15 cellular contexts compared by ENCODE assay signal in genomic region chr10:24215193-24215592, GRCh38. TPM values are rescaled to one million over a fixed set of nuclear protein-coding genes. Genes with fewer than 3 reads are reported as not detected.
DNase-seq lines count a peak whose midpoint lies in the region; ATAC-seq and TF ChIP-seq lines count a peak whose summit lies in the region.
"Had no signal": no experiment of that assay in that cellular context is flagged by ENCODE, and none has a peak within 500 bp of the region (broad histone marks: within the 10 kb centered on the region; RNA-seq: fewer than 3 reads in every experiment).

No MANE protein-coding gene starts in this region.

- H3K9me3 ChIP-seq in HUES48 (ENCODE audit: control insufficient read depth, insufficient read depth, low read length) (no peaks in the 10 kb centered on the region), esophagus squamous epithelium (no peaks in the 10 kb centered on the region), left lung (no peaks in the 10 kb centered on the region), skeletal muscle tissue (ENCODE audit: control insufficient read depth in 3 of 3, low read length in 3 of 3) (no peaks in the 10 kb centered on the region), H9 (ENCODE audit: control insufficient read depth, low read depth, low read length) (no peaks in the 10 kb centered on the region)

- H2AK5ac ChIP-seq in H9 (ENCODE audit: insufficient read length, low read length) = no peak overlapping the region

- H4K20me1 ChIP-seq in H9 (ENCODE audit: control insufficient read depth, insufficient read depth, insufficient read length) = no peaks in the 10 kb centered on the region

- peak; percentile 73 for ATAC-seq in left lung
- no peak for ATAC-seq in HG02981 (IDR thresholded peaks at IDR 0.05; ENCODE audit: unreplicated experiment)

- no peaks in the 10 kb centered on the region for H3K23me2 ChIP-seq in H9 (ENCODE audit: insufficient read length, low read depth, low read length, poor library complexity, severe bottlenecking)

- H3K79me2 ChIP-seq in H9 (ENCODE audit: insufficient read depth, low read length) = peaks cover 2% of the 10 kb centered on the region; the same call in 1 of the 2 replicates

- TF ChIP-seq CTCF in esophagus squamous epithelium (IDR thresholded peaks at IDR 0.05) (no peak), left lung (IDR thresholded peaks at IDR 0.05) (no peak), H9 (conservative IDR thresholded peaks at IDR 0.05) (no peak)

- H3K56ac ChIP-seq in H9 (ENCODE audit: insufficient read length, low read depth, low read length) = no peak overlapping the region

- DNase-seq in esophagus squamous epithelium (lab: John Stamatoyannopoulos, UW) = no peak
- DNase-seq in left lung = no peak
- no peak for DNase-seq in H9
- DNase-seq in HuH-7.5 (ENCODE audit: low spot score) = no peak
- DNase-seq in activated CD4-positive, alpha-beta T cell treated with anti-CD3 and anti-CD28 coated beads, Interleukin-2, amount 10 ng/mL, durations not matched to agents 7 days and 5 days = no peak
- DNase-seq: activated CD4-positive, alpha-beta T cell treated with anti-CD3 and anti-CD28 coated beads for 1 hour; Karpas-422; NCI-H82; nucleus accumbens; RPMI8226 had no signal

- no peak overlapping the region for H2AFZ ChIP-seq in H9 (ENCODE audit: low read length)

- H3K27me3 Mint-ChIP-seq in H9 (ENCODE audit: low read depth) = no peaks in the 10 kb centered on the region
- H3K27me3 Mint-ChIP-seq in activated CD4-positive, alpha-beta T cell treated with anti-CD3 and anti-CD28 coated beads, Interleukin-2, amount 10 ng/mL, durations not matched to agents 7 days and 5 days = peaks cover 3% of the 10 kb centered on the region

- H3K9ac ChIP-seq in HUES48 (ENCODE audit: low read depth, low read length) (no peak overlapping the region), skeletal muscle tissue (ENCODE audit: low read depth in 1 of 3, low read length in 3 of 3) (peak overlapping the region; percentile 42 to 83 (median 68)), H9 (ENCODE audit: extremely low read depth, insufficient read length, low read length) (no peak overlapping the region)

- H2BK12ac ChIP-seq in H9 (ENCODE audit: insufficient read length, low read depth, low read length) = no peak overlapping the region

- H3K9me3 Mint-ChIP-seq in H9 = peaks cover 2 to 3% of the 10 kb centered on the region in 2 experiments; a peak in 4 of 5 replicates
- H3K9me3 Mint-ChIP-seq in activated CD4-positive, alpha-beta T cell treated with anti-CD3 and anti-CD28 coated beads, Interleukin-2, amount 10 ng/mL, durations not matched to agents 7 days and 5 days = peaks cover 2% of the 10 kb centered on the region
- H3K9me3 Mint-ChIP-seq: dendritic cell treated with granulocyte-macrophage colony-stimulating factor and Interleukin-4, amounts not matched to agents 40 ng/mL and 50 ng/mL, for 4 days; T-helper 1 cell treated with Interleukin-12 subunit alpha and Interleukin-12 subunit beta and Interleukin-4 antibody, amounts not matched to agents 30 μg/mL and 1 μg/mL, for 36 hours had no signal

- no peak overlapping the region for H3K4me2 ChIP-seq in H9 (ENCODE audit: insufficient read depth, insufficient read length, low read length)

- H3T11ph ChIP-seq in H9 (ENCODE audit: low read length) = no peak overlapping the region

- H3K18ac ChIP-seq in H9 (ENCODE audit: insufficient read length, low read depth, low read length) = no peak overlapping the region

- peak in 1 of 4 donors; percentile 28 for TF ChIP-seq POLR2A in esophagus squamous epithelium (IDR thresholded peaks at IDR 0.05)

- intact Hi-C loops in esophagus squamous epithelium (cut with DNase I) (no loop called here), left lung (cut with DNase I) (no loop called here)

- no peak overlapping the region; a peak in 1 of 7 replicates for H3K27ac Mint-ChIP-seq in H9
- no peak overlapping the region for H3K27ac Mint-ChIP-seq in activated CD4-positive, alpha-beta T cell treated with anti-CD3 and anti-CD28 coated beads, Interleukin-2, amount 10 ng/mL, durations not matched to agents 7 days and 5 days
- H3K27ac Mint-ChIP-seq: dendritic cell treated with granulocyte-macrophage colony-stimulating factor and Interleukin-4, amounts not matched to agents 40 ng/mL and 50 ng/mL, for 4 days; T-helper 1 cell treated with Interleukin-12 subunit alpha and Interleukin-12 subunit beta and Interleukin-4 antibody, amounts not matched to agents 30 μg/mL and 1 μg/mL, for 36 hours had no signal

- no peak overlapping the region for H4K91ac ChIP-seq in H9 (ENCODE audit: insufficient read length, low read depth, low read length)

- H3K4me1 ChIP-seq in HUES48 (ENCODE audit: control insufficient read depth, insufficient read depth, low read length) (peaks cover 31% of the 10 kb centered on the region), esophagus squamous epithelium (peaks cover 17 to 66% (median 21%) of the 10 kb centered on the region in 3 donors), left lung (peaks cover 0 to 14% of the 10 kb centered on the region in 2 donors), skeletal muscle tissue (ENCODE audit: control insufficient read depth in 3 of 3, insufficient read depth in 3 of 3, low read length in 3 of 3) (peaks cover 49 to 57% (median 53%) of the 10 kb centered on the region in 3 donors), H9 (ENCODE audit: insufficient read depth, low read length) (peaks cover 11% of the 10 kb centered on the region)

- no peak overlapping the region for H4K8ac ChIP-seq in H9 (replicated peaks; ENCODE audit: insufficient read length, low read depth, low read length)

- H3K14ac ChIP-seq in H9 (ENCODE audit: insufficient read depth, low read length) = no peak overlapping the region

- no peak overlapping the region for H2BK20ac ChIP-seq in H9 (ENCODE audit: low read depth, low read length, poor library complexity, severe bottlenecking)

- H3K36me3 Mint-ChIP-seq in H9 (ENCODE audit: insufficient read depth in 1 of 3, low read depth in 3 of 3) = peaks cover 8 to 20% (median 16%) of the 10 kb centered on the region in 3 experiments; a peak in 6 of 7 replicates
- no peaks in the 10 kb centered on the region for H3K36me3 Mint-ChIP-seq in activated CD4-positive, alpha-beta T cell treated with anti-CD3 and anti-CD28 coated beads, Interleukin-2, amount 10 ng/mL, durations not matched to agents 7 days and 5 days (ENCODE audit: low read depth)

- H3K27me3 ChIP-seq in HUES48 (ENCODE audit: control insufficient read depth, insufficient read depth, low read length) (no peaks in the 10 kb centered on the region), esophagus squamous epithelium (no peaks in the 10 kb centered on the region), left lung (peaks cover 0 to 7% of the 10 kb centered on the region in 2 donors), skeletal muscle tissue (ENCODE audit: control insufficient read depth in 3 of 3, insufficient read depth in 3 of 3, low read length in 3 of 3) (no peaks in the 10 kb centered on the region), H9 (ENCODE audit: insufficient read depth, low read length) (no peaks in the 10 kb centered on the region)

- WGBS in esophagus squamous epithelium, 2 donors = 23 to 28% methylated on average over 4 of the region's 4 CpGs
- WGBS in H9 (ENCODE audit: extremely low coverage, insufficient read length, low lambda C conversion rate) = no CpG with 5 or more reads among the region's 4 CpGs

- no peak overlapping the region for H2BK15ac ChIP-seq in H9 (ENCODE audit: low read depth, low read length)

- H3K27ac ChIP-seq in HUES48 (ENCODE audit: low read depth, low read length) (peak overlapping the region; percentile 22), esophagus squamous epithelium (peak overlapping the region; percentile 83 to 87 (median 84)), left lung (peak overlapping the region; percentile 26 to 38), skeletal muscle tissue (ENCODE audit: low read depth, low read length) (peak overlapping the region; percentile 75), H9 (ENCODE audit: insufficient read length, low read depth, low read length) (no peak overlapping the region)

- CTCF ChIA-PET in activated CD4-positive, alpha-beta T cell treated with anti-CD3 and anti-CD28 coated beads, Interleukin-2, amount 10 ng/mL, durations not matched to agents 7 days and 5 days (lab: Charles Lee) = no interaction called here

- no peak overlapping the region for H3K4ac ChIP-seq in H9 (ENCODE audit: low read depth, low read length)

- H2BK120ac ChIP-seq in H9 (ENCODE audit: low read depth, low read length, poor library complexity, severe bottlenecking) = no peak overlapping the region

- H3K36me3 ChIP-seq in HUES48 (ENCODE audit: control insufficient read depth, insufficient read depth, low read length) (peaks cover 7% of the 10 kb centered on the region), esophagus squamous epithelium (peaks cover 0 to 15% (median 0%) of the 10 kb centered on the region in 3 donors), left lung (no peaks in the 10 kb centered on the region), skeletal muscle tissue (ENCODE audit: control insufficient read depth in 3 of 3, insufficient read depth in 3 of 3, low read length in 3 of 3) (peaks cover 6 to 8% (median 8%) of the 10 kb centered on the region in 3 donors)

- H4K5ac ChIP-seq in H9 (ENCODE audit: insufficient read length, low read depth, low read length) = no peak overlapping the region

- no peak overlapping the region for H3K4me3 Mint-ChIP-seq in H9
- H3K4me3 Mint-ChIP-seq in activated CD4-positive, alpha-beta T cell treated with anti-CD3 and anti-CD28 coated beads, Interleukin-2, amount 10 ng/mL, durations not matched to agents 7 days and 5 days = no peak overlapping the region
- H3K4me3 Mint-ChIP-seq: dendritic cell treated with granulocyte-macrophage colony-stimulating factor and Interleukin-4, amounts not matched to agents 40 ng/mL and 50 ng/mL, for 4 days; T-helper 1 cell treated with Interleukin-12 subunit alpha and Interleukin-12 subunit beta and Interleukin-4 antibody, amounts not matched to agents 30 μg/mL and 1 μg/mL, for 36 hours had no signal

- no peak overlapping the region for H2BK5ac ChIP-seq in H9 (ENCODE audit: insufficient read length, low read length)

- no peak overlapping the region for H3K4me3 ChIP-seq in HUES48 (ENCODE audit: low read depth, low read length)
- peak overlapping the region in 2 of 4 donors; percentile 6 to 22 for H3K4me3 ChIP-seq in esophagus squamous epithelium
- H3K4me3 ChIP-seq in left lung = no peak overlapping the region
- peak overlapping the region; percentile 25 to 59 (median 58) for H3K4me3 ChIP-seq in skeletal muscle tissue (ENCODE audit: low read length in 3 of 3)

- H3K4me1 Mint-ChIP-seq in H9 = peaks cover 48 to 52% of the 10 kb centered on the region in 2 experiments
- peaks cover under 1% of the 10 kb centered on the region for H3K4me1 Mint-ChIP-seq in activated CD4-positive, alpha-beta T cell treated with anti-CD3 and anti-CD28 coated beads, Interleukin-2, amount 10 ng/mL, durations not matched to agents 7 days and 5 days

- H3K79me1 ChIP-seq in H9 (ENCODE audit: insufficient read depth, low read depth, low read length, poor library complexity, severe bottlenecking) = no peaks in the 10 kb centered on the region

- no peak overlapping the region for H3K23ac ChIP-seq in H9 (ENCODE audit: insufficient read length, low read depth, low read length)

- POLR2A ChIA-PET in activated CD4-positive, alpha-beta T cell treated with anti-CD3 and anti-CD28 coated beads, Interleukin-2, amount 10 ng/mL, durations not matched to agents 7 days and 5 days (lab: Charles Lee) = no interaction called here

RNA-seq across cellular contexts. Expression of gene KIAA1217, which starts 6.3 kb away (rescaled TPM):
- total RNA-seq in esophagus squamous epithelium = 10 to 100 TPM; 56.2 to 67.6 (median 66.2) TPM
- 10 to 100 TPM; 28.3 to 33.6 TPM for total RNA-seq in left lung
- total RNA-seq in skeletal muscle tissue = 16.2 TPM
- total RNA-seq in H9 (2021) = 17.2 and 18.6 TPM in 2 replicates
- under 1 TPM; 0.32 to 0.33 TPM for total RNA-seq in activated CD4-positive, alpha-beta T cell treated with anti-CD3 and anti-CD28 coated beads, Interleukin-2, amount 10 ng/mL, durations not matched to agents 7 days and 5 days

Comparison
In these comparisons a context has a peak if more than half of its experiments do, and no peak if none do; other contexts are left out.
1. H3K4me3 ChIP-seq: peak in skeletal muscle tissue (3 of 3); none in HUES48 (single experiment) and left lung (0 of 2).
2. H3K9ac ChIP-seq: peak in skeletal muscle tissue (3 of 3); none in HUES48 (single experiment) and H9 (single experiment).
3. RNA of gene KIAA1217, which starts 6.3 kb away (total RNA-seq): 56.2 to 67.6 TPM in esophagus squamous epithelium, 28.3 to 33.6 TPM in left lung, 17.2 to 18.6 TPM in H9 and 16.2 TPM in skeletal muscle tissue (single experiment); 0.32 to 0.33 TPM in activated CD4-positive, alpha-beta T cell treated with anti-CD3 and anti-CD28 coated beads, Interleukin-2, amount 10 ng/mL, durations not matched to agents 7 days and 5 days; every median in the first group is over 10 times any median in the second.